19 cellular contexts compared by ENCODE assay signal in the genomic region with DNA sequence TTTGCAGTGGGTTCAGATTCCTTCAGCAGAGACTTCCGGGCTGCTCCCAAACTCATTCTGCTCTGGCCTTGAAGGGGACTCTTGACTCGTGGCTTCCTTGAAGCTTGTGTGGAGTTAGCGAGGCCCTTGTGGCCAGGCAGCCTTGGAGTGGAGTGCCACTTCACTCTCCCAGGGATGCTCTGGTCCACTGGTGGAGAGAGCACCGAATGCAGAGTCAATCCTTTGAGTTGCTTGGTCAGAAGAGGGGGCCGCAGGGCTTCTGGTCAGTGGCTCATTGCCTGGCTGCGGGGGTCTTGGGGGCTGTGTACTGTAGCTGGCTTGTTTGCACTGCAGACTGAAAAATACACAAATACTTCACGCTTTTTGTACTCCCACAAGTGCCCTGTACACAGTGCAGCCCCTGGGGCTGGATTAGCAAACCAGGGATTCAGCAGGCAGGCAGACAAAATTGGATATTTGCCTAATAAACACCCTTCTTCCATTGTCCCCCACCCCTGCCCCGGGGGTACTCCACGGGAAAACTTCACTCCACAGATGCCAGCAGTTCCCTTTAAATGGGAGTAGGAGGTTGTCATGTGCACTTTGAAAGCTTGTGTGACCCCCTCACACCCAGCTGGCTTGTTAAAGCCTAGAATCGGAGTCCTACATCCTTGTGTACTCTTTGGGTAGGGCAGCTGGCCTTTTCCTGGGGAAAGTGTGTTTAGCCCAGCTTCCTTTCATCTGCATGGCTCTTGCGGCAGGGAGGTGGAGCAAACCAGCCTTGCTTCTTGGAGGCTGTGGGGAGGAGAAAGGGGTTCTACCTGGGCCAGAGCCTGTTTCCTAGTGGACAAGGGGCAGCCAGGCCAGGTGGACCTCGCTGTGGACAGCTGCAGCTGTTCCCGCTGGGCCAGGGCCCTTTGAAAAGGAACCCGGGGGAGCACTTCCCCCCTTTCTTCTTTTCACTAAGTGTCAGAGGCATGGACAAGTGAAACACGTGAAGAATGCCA. TPM values are rescaled to one million over a fixed set of nuclear protein-coding genes. Genes with fewer than 3 reads are reported as not detected.
DNase-seq lines count a peak whose midpoint lies in the region; ATAC-seq, FAIRE-seq and TF ChIP-seq lines count a peak whose summit lies in the region.
"Had no signal": no experiment of that assay in that cellular context is flagged by ENCODE, and none has a peak within 500 bp of the region (broad histone marks: within the 10 kb centered on the region; RNA-seq: fewer than 3 reads in every experiment).

No MANE protein-coding gene starts in this region.

- intact Hi-C loops in HepG2 (cut with micrococcal nuclease; ENCODE audit: unreplicated experiment): no loop called here
- intact Hi-C loops in right lobe of liver (cut with DNase I): no loop called here
- intact Hi-C loops in colonic mucosa (cut with DNase I): loop anchor here (10.0 kb wide), 1 partner anchor 206 kb away; no protein-coding TSS in a partner anchor

- no peak overlapping the region for H3K27ac ChIP-seq in HepG2 (ENCODE audit: extremely low read length, insufficient read depth, low read length)
- H3K27ac ChIP-seq in right lobe of liver: no peak overlapping the region
- H3K27ac ChIP-seq in colonic mucosa: no peak overlapping the region
- no peak overlapping the region for H3K27ac ChIP-seq in lung (ENCODE audit: low read depth in 1 of 2, low read length in 1 of 2)
- H3K27ac ChIP-seq in tibial nerve: peak overlapping the region in 1 of 4 donors; percentile 89
- H3K27ac ChIP-seq: BLaER1, WERI-Rb-1 had no signal

- in situ Hi-C loops in HepG2 (cut with HindIII; ENCODE audit: extremely low pct_ligation_motif_present, low pct_unique_long_range_greater_than_20kb): no loop called here

- no peaks in the 10 kb centered on the region for H3K79me2 ChIP-seq in HepG2 (ENCODE audit: insufficient read depth, low read length)

- TF ChIP-seq POLR2A in HepG2 (IDR thresholded peaks at IDR 0.05; ENCODE audit: insufficient read depth in 1 of 2, low read depth in 2 of 2, low read length in 2 of 2) (no peak), right lobe of liver (IDR thresholded peaks at IDR 0.05) (no peak), tibial nerve (IDR thresholded peaks at IDR 0.05) (no peak)

- no peaks in the 10 kb centered on the region for H3K9me3 ChIP-seq in HepG2 (ENCODE audit: low read length)
- no peaks in the 10 kb centered on the region for H3K9me3 ChIP-seq in right lobe of liver
- no peaks in the 10 kb centered on the region for H3K9me3 ChIP-seq in colonic mucosa
- H3K9me3 ChIP-seq in lung (ENCODE audit: control insufficient read depth in 2 of 2, insufficient read depth in 1 of 2, low read length in 1 of 2): peaks cover 0 to 9% of the 10 kb centered on the region in 2 donors
- no peaks in the 10 kb centered on the region for H3K9me3 ChIP-seq in tibial nerve
- H3K9me3 ChIP-seq: BLaER1 had no signal

- ATAC-seq in HepG2: no peak
- no peak for ATAC-seq in right lobe of liver
- ATAC-seq in lung (ENCODE audit: insufficient read depth, low FRiP score): no peak
- ATAC-seq: stimulated activated naive CD8-positive, alpha-beta T cell treated with anti-CD3 and anti-CD28 coated beads, Interleukin-15, Interleukin-2, amounts not matched to agents 100 U/mL and 50 U/mL, for 24 hours had no signal

- no peak for DNase-seq in HepG2 (ENCODE audit: low spot score)
- no peak for DNase-seq in right lobe of liver
- DNase-seq in colonic mucosa: peak; percentile 77
- DNase-seq in lung (ENCODE audit: low spot score): peak; percentile 29
- no peak for DNase-seq in stimulated activated CD4-positive, alpha-beta T cell treated with anti-CD3 and anti-CD28 coated beads, Interleukin-4, amount 100 ng/mL, for 1 hour
- no peak for DNase-seq in iPS-NIHi11 (ENCODE audit: low spot score)
- no peak for DNase-seq in tibial nerve (ENCODE audit: low spot score in 2 of 2)
- no peak for DNase-seq in NAMALWA (ENCODE audit: low spot score)
- DNase-seq: activated T-cell treated with anti-CD3 and anti-CD28 coated beads, Interleukin-2, amount 50 U/mL, for 24 hours; GF-D8; NCI-H1105; NCI-H524 treated with DMSO at 0.1 percent for 48 hours; posterior cingulate gyrus; SHP77 treated with DMSO at 0.1 percent for 48 hours; stimulated activated CD4-positive, alpha-beta T cell treated with anti-CD3 and anti-CD28 coated beads, Interleukin-4, amount 100 ng/mL, for 24 hours; stimulated activated naive CD8-positive, alpha-beta T cell treated with anti-CD3 and anti-CD28 coated beads, Interleukin-15, Interleukin-2, amounts not matched to agents 100 U/mL and 50 U/mL, for 24 hours; WERI-Rb-1 had no signal

- no peak for TF ChIP-seq RAD21 in HepG2 (CRISPR knock-in tag; IDR thresholded peaks at IDR 0.05)

- no peaks in the 10 kb centered on the region for H3K36me3 ChIP-seq in HepG2 (replicated peaks in 1 of 2; ENCODE audit: control insufficient read depth in 1 of 2, insufficient read depth in 2 of 2, low read length in 2 of 2)
- H3K36me3 ChIP-seq in right lobe of liver: no peaks in the 10 kb centered on the region
- no peaks in the 10 kb centered on the region for H3K36me3 ChIP-seq in colonic mucosa
- H3K36me3 ChIP-seq in lung (ENCODE audit: control insufficient read depth in 2 of 2, insufficient read depth in 2 of 2, low read length in 2 of 2): no peaks in the 10 kb centered on the region
- H3K36me3 ChIP-seq in tibial nerve: no peaks in the 10 kb centered on the region
- H3K36me3 ChIP-seq: BLaER1, WERI-Rb-1 had no signal

- no peak overlapping the region for H3K9ac ChIP-seq in HepG2 (ENCODE audit: insufficient read depth, low read depth, low read length)
- H3K9ac ChIP-seq in colonic mucosa (ENCODE audit: low read depth in 2 of 2, low read length in 2 of 2): no peak overlapping the region
- H3K9ac ChIP-seq: BLaER1 had no signal

- H3K27me3 ChIP-seq in HepG2 (ENCODE audit: control insufficient read depth in 1 of 2, insufficient read depth in 2 of 2, low read length in 2 of 2): peaks cover 21 to 97% of the 10 kb centered on the region in 2 experiments
- peaks cover 7 to 41% of the 10 kb centered on the region in 2 donors for H3K27me3 ChIP-seq in right lobe of liver
- H3K27me3 ChIP-seq in colonic mucosa: peaks cover 56% of the 10 kb centered on the region
- peaks cover 26% of the 10 kb centered on the region for H3K27me3 ChIP-seq in lung (ENCODE audit: control insufficient read depth, insufficient read depth)
- H3K27me3 ChIP-seq in tibial nerve: peaks cover 0 to 83% of the 10 kb centered on the region in 2 donors

- BruUV-seq in HepG2 (replicated peaks; lab: Mats Ljungman, UMichigan): no TSS peak

- no peak overlapping the region for H3K4me2 ChIP-seq in HepG2 (ENCODE audit: low read depth, low read length)
- H3K4me2 ChIP-seq: BLaER1 had no signal

- FAIRE-seq in HepG2 (lab: Jason Lieb, UNC): no peak
- FAIRE-seq: H54 had no signal

- H3K4me1 ChIP-seq in HepG2 (ENCODE audit: insufficient read depth, low read length) (peaks cover 13% of the 10 kb centered on the region; the same call in 1 of the 2 replicates), right lobe of liver (peaks cover 0 to 20% (median 3%) of the 10 kb centered on the region in 4 donors), colonic mucosa (no peaks in the 10 kb centered on the region), lung (ENCODE audit: control insufficient read depth in 2 of 2, insufficient read depth in 2 of 2, low read length in 2 of 2) (peaks cover 0 to 15% of the 10 kb centered on the region in 2 donors), tibial nerve (peaks cover 0 to 70% (median 10%) of the 10 kb centered on the region in 4 donors)

- TF ChIP-seq EP300 in HepG2 (IDR thresholded peaks at IDR 0.05; ENCODE audit: low read depth in 2 of 2, low read length in 2 of 2) (no peak), HepG2 (CRISPR knock-in tag; IDR thresholded peaks at IDR 0.05; ENCODE audit: borderline replicate concordance) (no peak), tibial nerve (IDR thresholded peaks at IDR 0.05) (no peak)

- H4K20me1 ChIP-seq in HepG2 (ENCODE audit: insufficient read depth, low read length): no peaks in the 10 kb centered on the region; the same call in 1 of the 2 replicates

- TF ChIP-seq CTCF in HepG2 (CRISPR knock-in tag; IDR thresholded peaks at IDR 0.05) (no peak), right lobe of liver (IDR thresholded peaks at IDR 0.05) (no peak), colonic mucosa (IDR thresholded peaks at IDR 0.05) (no peak), lung (IDR thresholded peaks at IDR 0.05; ENCODE audit: control extremely low read depth, extremely low read depth) (no peak), tibial nerve (IDR thresholded peaks at IDR 0.05) (no peak)

- WGBS in HepG2 (ENCODE audit: low lambda C conversion rate): 6% methylated on average over 14 of the region's 15 CpGs
- WGBS in right lobe of liver (ENCODE audit: insufficient coverage, low coverage, low lambda C conversion rate, missing lambda C conversion rate): 27% methylated on average over 8 of the region's 15 CpGs
- WGBS in lung, 2 donors: 48 to 65% methylated on average over 15 of the region's 15 CpGs
- 64 to 67% methylated on average over 13 to 15 of the region's 15 CpGs for WGBS in tibial nerve, 2 donors

- H2AFZ ChIP-seq in HepG2 (ENCODE audit: low read length): no peak overlapping the region

- CTCF ChIA-PET in HepG2 (lab: Yijun Ruan, JAX; ENCODE audit: low intra/inter-chr PET ratio, low total read pairs): no interaction called here

- POLR2A ChIA-PET in HepG2 (lab: Yijun Ruan, JAX): no interaction called here

- no peak overlapping the region for H3K4me3 ChIP-seq in HepG2 (replicated peaks in 1 of 3; ENCODE audit: insufficient read depth in 1 of 3, low read depth in 2 of 3, low read length in 3 of 3)
- H3K4me3 ChIP-seq in right lobe of liver: no peak overlapping the region
- no peak overlapping the region for H3K4me3 ChIP-seq in colonic mucosa
- no peak overlapping the region for H3K4me3 ChIP-seq in lung
- no peak overlapping the region for H3K4me3 ChIP-seq in tibial nerve
- H3K4me3 ChIP-seq: BLaER1 had no signal

RNA-seq across cellular contexts. Expression of gene GLI2, which starts 3.4 kb away (rescaled TPM):
- total RNA-seq in HepG2 (2016; rRNA removed; fragmentation: Illumina TruSeq; extraction: Trizol) (not detected in 2 replicates), right lobe of liver (under 1 TPM; 0.09 to 0.73 (median 0.48) TPM), colonic mucosa (1 to 10 TPM; 1.3 to 2.0 TPM), lung (1 to 10 TPM; 5.8 to 9.2 TPM), tibial nerve (10 to 100 TPM in 1 of 4 donors, 1 to 10 TPM in 3; 7.5 to 14.9 (median 8.7) TPM)
- not detected in 2 replicates for total RNA-seq in HepG2 (2016; cell fraction: cytosol; rRNA removed; fragmentation: Illumina TruSeq; extraction: Trizol; ENCODE audit: low read depth)
- total RNA-seq in HepG2 (2016; cell fraction: insoluble cytoplasmic fraction; rRNA removed; fragmentation: Illumina TruSeq; extraction: Trizol): not detected in 2 replicates
- total RNA-seq in HepG2 (2016; cell fraction: membrane; rRNA removed; fragmentation: Illumina TruSeq; extraction: Trizol): not detected in 2 replicates
- total RNA-seq in HepG2 (2016; cell fraction: nucleus; rRNA removed; fragmentation: Illumina TruSeq; extraction: Trizol): not detected in 2 replicates
- polyA plus RNA-seq in HepG2 (2011; rRNA removed) (not detected in 2 replicates), lung (1 to 10 TPM; 1.1 TPM)
- polyA plus RNA-seq in HepG2 (2011; cell fraction: cytosol; rRNA removed): not detected in 2 replicates
- not detected in 2 replicates for polyA plus RNA-seq in HepG2 (2011; cell fraction: nucleus; rRNA removed)
- not detected in 2 replicates for polyA plus RNA-seq in HepG2 (2012)
- polyA plus RNA-seq in HepG2 (2016; cell fraction: cytosol; fragmentation: Illumina TruSeq; extraction: Trizol; ENCODE audit: low read depth): not detected in 2 replicates
- not detected in 2 replicates for polyA plus RNA-seq in HepG2 (2016; cell fraction: insoluble cytoplasmic fraction; fragmentation: Illumina TruSeq; extraction: Trizol; ENCODE audit: low read depth)
- not detected in 2 replicates for polyA plus RNA-seq in HepG2 (2016; cell fraction: membrane; fragmentation: Illumina TruSeq; extraction: Trizol; ENCODE audit: low read depth)
- polyA plus RNA-seq in HepG2 (2016; cell fraction: nucleus; fragmentation: Illumina TruSeq; extraction: Trizol; ENCODE audit: insufficient read depth, low read depth): not detected in 2 replicates
- polyA minus RNA-seq in HepG2 (2011; rRNA and poly(A)+ RNA removed; ENCODE audit: low replicate concordance): 0.98 TPM in 1 of 2 replicates, not detected in the other
- not detected in 2 replicates for polyA minus RNA-seq in HepG2 (2011; cell fraction: cytosol; rRNA and poly(A)+ RNA removed)
- polyA minus RNA-seq in HepG2 (2011; cell fraction: nucleus; rRNA and poly(A)+ RNA removed): not detected in 2 replicates

Comparison
In these comparisons a context has a peak if more than half of its experiments do, and no peak if none do; other contexts are left out.
1. DNase-seq: peak in colonic mucosa (single experiment) and lung (single experiment); none in HepG2 (single experiment), right lobe of liver (0 of 3), stimulated activated CD4-positive, alpha-beta T cell treated with anti-CD3 and anti-CD28 coated beads, Interleukin-4, amount 100 ng/mL, for 1 hour (single experiment), iPS-NIHi11 (single experiment), tibial nerve (0 of 2) and NAMALWA (single experiment).